ENCODE assay signal across 1 cellular context in the genomic region with DNA sequence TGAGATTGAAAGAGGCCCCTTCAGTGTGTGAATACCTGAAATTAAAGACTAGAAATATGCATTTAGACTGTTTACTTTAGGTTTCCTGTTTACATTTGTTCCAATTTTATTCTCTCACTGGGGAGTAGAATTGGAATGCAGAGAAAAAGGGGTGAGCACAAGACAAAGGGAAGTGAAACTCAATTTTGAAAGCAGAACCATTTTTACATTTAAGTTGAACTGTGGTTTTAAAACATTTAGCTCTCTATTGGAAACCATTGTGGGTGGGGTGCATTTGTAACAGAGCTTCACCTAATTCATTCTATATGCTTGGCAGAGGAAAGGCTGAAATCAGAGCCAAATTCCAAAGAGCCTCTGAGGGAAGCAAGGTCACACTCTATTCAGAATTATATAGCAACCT.
TF ChIP-seq lines count a peak whose summit lies in the region.

No MANE protein-coding gene starts in this region.

TF ChIP-seq in GM23338, 12 proteins besides CTCF, POLR2A, EP300 and RAD21 (continued from another document):
- TF ChIP-seq, protein P1, sequence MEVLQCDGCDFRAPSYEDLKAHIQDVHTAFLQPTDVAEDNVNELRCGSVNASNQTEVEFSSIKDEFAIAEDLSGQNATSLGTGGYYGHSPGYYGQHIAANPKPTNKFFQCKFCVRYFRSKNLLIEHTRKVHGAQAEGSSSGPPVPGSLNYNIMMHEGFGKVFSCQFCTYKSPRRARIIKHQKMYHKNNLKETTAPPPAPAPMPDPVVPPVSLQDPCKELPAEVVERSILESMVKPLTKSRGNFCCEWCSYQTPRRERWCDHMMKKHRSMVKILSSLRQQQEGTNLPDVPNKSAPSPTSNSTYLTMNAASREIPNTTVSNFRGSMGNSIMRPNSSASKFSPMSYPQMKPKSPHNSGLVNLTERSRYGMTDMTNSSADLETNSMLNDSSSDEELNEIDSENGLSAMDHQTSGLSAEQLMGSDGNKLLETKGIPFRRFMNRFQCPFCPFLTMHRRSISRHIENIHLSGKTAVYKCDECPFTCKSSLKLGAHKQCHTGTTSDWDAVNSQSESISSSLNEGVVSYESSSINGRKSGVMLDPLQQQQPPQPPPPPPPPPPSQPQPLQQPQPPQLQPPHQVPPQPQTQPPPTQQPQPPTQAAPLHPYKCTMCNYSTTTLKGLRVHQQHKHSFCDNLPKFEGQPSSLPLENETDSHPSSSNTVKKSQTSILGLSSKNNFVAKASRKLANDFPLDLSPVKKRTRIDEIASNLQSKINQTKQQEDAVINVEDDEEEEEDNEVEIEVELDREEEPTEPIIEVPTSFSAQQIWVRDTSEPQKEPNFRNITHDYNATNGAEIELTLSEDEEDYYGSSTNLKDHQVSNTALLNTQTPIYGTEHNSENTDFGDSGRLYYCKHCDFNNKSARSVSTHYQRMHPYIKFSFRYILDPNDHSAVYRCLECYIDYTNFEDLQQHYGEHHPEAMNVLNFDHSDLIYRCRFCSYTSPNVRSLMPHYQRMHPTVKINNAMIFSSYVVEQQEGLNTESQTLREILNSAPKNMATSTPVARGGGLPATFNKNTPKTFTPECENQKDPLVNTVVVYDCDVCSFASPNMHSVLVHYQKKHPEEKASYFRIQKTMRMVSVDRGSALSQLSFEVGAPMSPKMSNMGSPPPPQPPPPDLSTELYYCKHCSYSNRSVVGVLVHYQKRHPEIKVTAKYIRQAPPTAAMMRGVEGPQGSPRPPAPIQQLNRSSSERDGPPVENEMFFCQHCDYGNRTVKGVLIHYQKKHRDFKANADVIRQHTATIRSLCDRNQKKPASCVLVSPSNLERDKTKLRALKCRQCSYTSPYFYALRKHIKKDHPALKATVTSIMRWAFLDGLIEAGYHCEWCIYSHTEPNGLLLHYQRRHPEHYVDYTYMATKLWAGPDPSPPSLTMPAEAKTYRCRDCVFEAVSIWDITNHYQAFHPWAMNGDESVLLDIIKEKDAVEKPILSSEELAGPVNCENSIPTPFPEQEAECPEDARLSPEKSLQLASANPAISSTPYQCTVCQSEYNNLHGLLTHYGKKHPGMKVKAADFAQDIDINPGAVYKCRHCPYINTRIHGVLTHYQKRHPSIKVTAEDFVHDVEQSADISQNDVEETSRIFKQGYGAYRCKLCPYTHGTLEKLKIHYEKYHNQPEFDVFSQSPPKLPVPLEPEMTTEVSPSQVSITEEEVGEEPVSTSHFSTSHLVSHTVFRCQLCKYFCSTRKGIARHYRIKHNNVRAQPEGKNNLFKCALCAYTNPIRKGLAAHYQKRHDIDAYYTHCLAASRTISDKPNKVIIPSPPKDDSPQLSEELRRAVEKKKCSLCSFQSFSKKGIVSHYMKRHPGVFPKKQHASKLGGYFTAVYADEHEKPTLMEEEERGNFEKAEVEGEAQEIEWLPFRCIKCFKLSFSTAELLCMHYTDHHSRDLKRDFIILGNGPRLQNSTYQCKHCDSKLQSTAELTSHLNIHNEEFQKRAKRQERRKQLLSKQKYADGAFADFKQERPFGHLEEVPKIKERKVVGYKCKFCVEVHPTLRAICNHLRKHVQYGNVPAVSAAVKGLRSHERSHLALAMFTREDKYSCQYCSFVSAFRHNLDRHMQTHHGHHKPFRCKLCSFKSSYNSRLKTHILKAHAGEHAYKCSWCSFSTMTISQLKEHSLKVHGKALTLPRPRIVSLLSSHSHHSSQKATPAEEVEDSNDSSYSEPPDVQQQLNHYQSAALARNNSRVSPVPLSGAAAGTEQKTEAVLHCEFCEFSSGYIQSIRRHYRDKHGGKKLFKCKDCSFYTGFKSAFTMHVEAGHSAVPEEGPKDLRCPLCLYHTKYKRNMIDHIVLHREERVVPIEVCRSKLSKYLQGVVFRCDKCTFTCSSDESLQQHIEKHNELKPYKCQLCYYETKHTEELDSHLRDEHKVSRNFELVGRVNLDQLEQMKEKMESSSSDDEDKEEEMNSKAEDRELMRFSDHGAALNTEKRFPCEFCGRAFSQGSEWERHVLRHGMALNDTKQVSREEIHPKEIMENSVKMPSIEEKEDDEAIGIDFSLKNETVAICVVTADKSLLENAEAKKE (CRISPR knock-in tag; IDR thresholded peaks at IDR 0.05), result no peak
- TF ChIP-seq STAT1 (IDR thresholded peaks at IDR 0.05; ENCODE audit: unreplicated experiment) (no peak), ETS1 (IDR thresholded peaks at IDR 0.05) (no peak)
